In the genomic region with DNA sequence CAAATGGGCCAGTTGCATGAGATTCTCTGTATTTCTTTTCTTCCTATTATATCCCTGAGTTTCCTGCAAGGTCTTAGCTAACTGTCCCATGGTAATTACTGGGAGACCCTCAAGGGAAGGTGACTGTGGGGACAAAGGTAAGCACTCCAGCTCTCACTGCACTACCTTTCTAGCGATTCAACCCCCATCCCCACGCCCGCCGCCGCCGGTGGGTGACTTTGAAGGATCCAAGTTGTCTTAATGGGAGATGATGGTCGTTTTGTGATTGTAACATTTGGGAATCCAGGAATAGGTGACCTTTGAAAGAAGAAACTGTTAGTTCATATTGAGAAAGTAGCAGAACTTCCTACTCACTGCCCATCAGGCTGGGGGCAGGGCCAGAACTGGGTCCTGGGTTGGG, we compare ENCODE assay signal across 22 cellular contexts.
"Had no signal": no experiment of that assay in that cellular context is flagged by ENCODE, and none has a peak within 500 bp of the region (broad histone marks: within the 10 kb centered on the region; RNA-seq: fewer than 3 reads in every experiment).

No MANE protein-coding gene starts in this region.

- H3K4me1 ChIP-seq: foreskin keratinocyte, left lung, lower lobe of right lung had no signal

- FAIRE-seq: colon, endothelial cell of umbilical vein, frontal cortex, islet of Langerhans, keratinocyte had no signal

- H3K27ac ChIP-seq: coronary artery, dorsolateral prefrontal cortex, esophagus muscularis mucosa, foreskin keratinocyte, gastroesophageal sphincter, heart right ventricle, left lung, lower lobe of right lung had no signal

- H3K9me3 ChIP-seq: lower lobe of right lung had no signal

- H3K36me3 ChIP-seq: esophagus muscularis mucosa, gastroesophageal sphincter, heart right ventricle, left lung, lower lobe of right lung had no signal

- DNase-seq: dermis blood vessel endothelial cell; dorsolateral prefrontal cortex; effector CD4-positive, alpha-beta T cell; effector memory CD4-positive, alpha-beta T cell; foreskin keratinocyte; head of caudate nucleus; heart right ventricle; hippocampal formation; left cardiac atrium; left lung; left ventricle myocardium superior; lower lobe of right lung; mesenchymal stem cell; midbrain had no signal

- H3K4me3 ChIP-seq: coronary artery, dorsolateral prefrontal cortex, esophagus muscularis mucosa, gastroesophageal sphincter, heart right ventricle, left lung, lower lobe of right lung had no signal
